ENCODE assay signal across 8 cellular contexts in the genomic region with DNA sequence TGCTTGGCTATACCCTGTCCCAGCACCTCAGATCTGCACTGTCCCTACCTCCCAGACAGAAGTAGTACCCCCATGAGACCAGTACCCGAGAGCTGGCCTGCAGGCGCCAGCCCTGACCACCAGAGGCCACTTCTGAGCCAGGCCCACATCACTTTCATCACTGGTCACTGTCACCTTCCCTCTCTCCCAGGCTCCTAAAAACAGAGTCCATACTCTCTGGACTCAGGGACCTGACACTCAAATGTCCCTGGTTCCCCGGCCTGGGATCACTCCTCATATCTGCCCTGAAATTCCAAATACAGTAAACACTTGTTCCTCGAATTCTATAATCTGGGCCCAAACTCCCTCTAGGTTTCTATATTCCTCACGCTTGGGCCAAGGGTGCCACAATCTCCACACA. TPM values are rescaled to one million over a fixed set of nuclear protein-coding genes. Genes with fewer than 3 reads are reported as not detected.
A peak's percentile ranks its signal among the peaks of the same experiment; 100 is the strongest.
DNase-seq lines count a peak whose midpoint lies in the region; ATAC-seq and TF ChIP-seq lines count a peak whose summit lies in the region.

No MANE protein-coding gene starts in this region.

- H3K4me1 Mint-ChIP-seq in brain (peaks cover 11% of the 10 kb centered on the region), nephron (no peaks in the 10 kb centered on the region)
- H3K4me1 Mint-ChIP-seq in activated T-helper 2 cell treated with anti-CD3 and anti-CD28 coated beads, Interferon-gamma antibody, Interleukin-2, Interleukin-4, amounts not matched to agents 10 μg/mL and 5 μg/mL and 100 μg/mL, durations not matched to agents 14 hours and 24 hours and 36 hours (ENCODE audit: low read depth) = no peaks in the 10 kb centered on the region

- H3K27ac Mint-ChIP-seq in brain (peak overlapping the region in 1 of 5 experiments; percentile 27), nephron (no peak overlapping the region)
- H3K27ac Mint-ChIP-seq in activated T-helper 2 cell treated with anti-CD3 and anti-CD28 coated beads, Interferon-gamma antibody, Interleukin-2, Interleukin-4, amounts not matched to agents 10 μg/mL and 5 μg/mL and 100 μg/mL, durations not matched to agents 14 hours and 24 hours and 36 hours = no peak overlapping the region

- intact Hi-C loops in activated T-helper 2 cell treated with anti-CD3 and anti-CD28 coated beads, Interferon-gamma antibody, Interleukin-2, Interleukin-4, amounts not matched to agents 10 μg/mL and 5 μg/mL and 100 μg/mL, durations not matched to agents 14 hours and 24 hours and 36 hours (cut with micrococcal nuclease) = no loop called here

- ATAC-seq in HG02852 (IDR thresholded peaks at IDR 0.05; ENCODE audit: unreplicated experiment) (no peak), GM21529 (IDR thresholded peaks at IDR 0.05; ENCODE audit: unreplicated experiment) (no peak)

- TF ChIP-seq CTCF in brain (conservative IDR thresholded peaks at IDR 0.05) = peak; percentile 54 to 70
- TF ChIP-seq CTCF in nephron (IDR thresholded peaks at IDR 0.05; ENCODE audit: unreplicated experiment in 3 of 3) = peak; percentile 60 to 66 (median 62)

- H3K36me3 Mint-ChIP-seq in brain = peaks cover 3% of the 10 kb centered on the region
- H3K36me3 Mint-ChIP-seq in nephron (ENCODE audit: low read depth) = peaks cover 32% of the 10 kb centered on the region
- peaks cover 8% of the 10 kb centered on the region for H3K36me3 Mint-ChIP-seq in activated T-helper 2 cell treated with anti-CD3 and anti-CD28 coated beads, Interferon-gamma antibody, Interleukin-2, Interleukin-4, amounts not matched to agents 10 μg/mL and 5 μg/mL and 100 μg/mL, durations not matched to agents 14 hours and 24 hours and 36 hours (ENCODE audit: low read depth)

- no peak overlapping the region for H3K4me3 Mint-ChIP-seq in brain
- H3K4me3 Mint-ChIP-seq in nephron = no peak overlapping the region
- H3K4me3 Mint-ChIP-seq in activated T-helper 2 cell treated with anti-CD3 and anti-CD28 coated beads, Interferon-gamma antibody, Interleukin-2, Interleukin-4, amounts not matched to agents 10 μg/mL and 5 μg/mL and 100 μg/mL, durations not matched to agents 14 hours and 24 hours and 36 hours (ENCODE audit: low read depth) = no peak overlapping the region

- H3K9me3 Mint-ChIP-seq in brain (no peaks in the 10 kb centered on the region), nephron (no peaks in the 10 kb centered on the region)
- no peaks in the 10 kb centered on the region for H3K9me3 Mint-ChIP-seq in activated T-helper 2 cell treated with anti-CD3 and anti-CD28 coated beads, Interferon-gamma antibody, Interleukin-2, Interleukin-4, amounts not matched to agents 10 μg/mL and 5 μg/mL and 100 μg/mL, durations not matched to agents 14 hours and 24 hours and 36 hours

- H3K27me3 Mint-ChIP-seq in brain (no peaks in the 10 kb centered on the region), nephron (ENCODE audit: low read depth) (peaks cover 21% of the 10 kb centered on the region)
- H3K27me3 Mint-ChIP-seq in activated T-helper 2 cell treated with anti-CD3 and anti-CD28 coated beads, Interferon-gamma antibody, Interleukin-2, Interleukin-4, amounts not matched to agents 10 μg/mL and 5 μg/mL and 100 μg/mL, durations not matched to agents 14 hours and 24 hours and 36 hours (ENCODE audit: low read depth) = no peaks in the 10 kb centered on the region

- DNase-seq in NCI-H1092 (lab: John Stamatoyannopoulos, UW) = peak; percentile 33
- DNase-seq in NCI-H1092 treated with DMSO at 0.1 percent for 48 hours (lab: John Stamatoyannopoulos, UW) = no peak
- DNase-seq in NCI-H1694 (lab: John Stamatoyannopoulos, UW) = peak; percentile 8
- no peak for DNase-seq in activated T-helper 2 cell treated with anti-CD3 and anti-CD28 coated beads, Interferon-gamma antibody, Interleukin-2, Interleukin-4, amounts not matched to agents 10 μg/mL and 5 μg/mL and 100 μg/mL, durations not matched to agents 14 hours and 24 hours and 36 hours (ENCODE audit: low spot score)

RNA-seq across cellular contexts. Expression of a gene that starts 18.7 kb away (rescaled TPM):
- polyA plus RNA-seq in brain (ENCODE audit: insufficient read depth, low read depth, low replicate concordance) = 19.1 TPM
- 6.3 and 6.7 TPM in 2 replicates for total RNA-seq in activated T-helper 2 cell treated with anti-CD3 and anti-CD28 coated beads, Interferon-gamma antibody, Interleukin-2, Interleukin-4, amounts not matched to agents 10 μg/mL and 5 μg/mL and 100 μg/mL, durations not matched to agents 14 hours and 24 hours and 36 hours

RNA-seq across cellular contexts. Expression of a gene that starts 18.9 kb away (rescaled TPM):
- polyA plus RNA-seq in brain (ENCODE audit: insufficient read depth, low read depth, low replicate concordance) = 5.2 TPM
- 139 and 157 TPM in 2 replicates for total RNA-seq in activated T-helper 2 cell treated with anti-CD3 and anti-CD28 coated beads, Interferon-gamma antibody, Interleukin-2, Interleukin-4, amounts not matched to agents 10 μg/mL and 5 μg/mL and 100 μg/mL, durations not matched to agents 14 hours and 24 hours and 36 hours

Comparison
In these comparisons a context has a peak if more than half of its experiments do, and no peak if none do; other contexts are left out.
1. DNase-seq: peak in NCI-H1092 (single experiment) and NCI-H1694 (single experiment); none in NCI-H1092 treated with DMSO at 0.1 percent for 48 hours (single experiment) and activated T-helper 2 cell treated with anti-CD3 and anti-CD28 coated beads, Interferon-gamma antibody, Interleukin-2, Interleukin-4, amounts not matched to agents 10 μg/mL and 5 μg/mL and 100 μg/mL, durations not matched to agents 14 hours and 24 hours and 36 hours (single experiment).